In the genomic region with DNA sequence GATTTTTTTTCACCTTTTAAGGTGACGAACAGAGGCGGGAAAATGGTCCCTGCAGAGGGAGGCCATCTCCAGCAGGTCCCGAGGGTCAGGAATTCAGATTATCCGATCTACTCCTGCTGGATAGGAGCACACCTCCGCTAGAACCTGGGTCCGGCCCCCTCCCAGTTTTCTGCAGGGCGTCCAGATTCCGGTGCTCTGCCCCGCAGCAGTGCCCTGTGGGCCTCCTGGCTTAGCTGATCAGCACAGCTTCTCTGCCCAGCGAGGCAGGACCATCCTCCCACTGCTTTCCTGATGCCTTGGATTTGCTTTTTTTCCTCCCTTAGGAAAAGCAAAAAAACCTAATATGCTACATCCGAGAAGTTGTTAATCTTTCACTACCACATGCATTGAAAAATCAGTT, we compare ENCODE assay signal across 13 cellular contexts. TPM values are rescaled to one million over a fixed set of nuclear protein-coding genes. Genes with fewer than 3 reads are reported as not detected.
A peak's percentile ranks its signal among the peaks of the same experiment; 100 is the strongest.
DNase-seq lines count a peak whose midpoint lies in the region; ATAC-seq and TF ChIP-seq lines count a peak whose summit lies in the region.
"Had no signal": no experiment of that assay in that cellular context is flagged by ENCODE, and none has a peak within 500 bp of the region (broad histone marks: within the 10 kb centered on the region; RNA-seq: fewer than 3 reads in every experiment).

No MANE protein-coding gene starts in this region.

- H2BK15ac ChIP-seq in IMR-90 (ENCODE audit: low read depth, low read length), result no peak overlapping the region

- H3K4me3 ChIP-seq in IMR-90 (ENCODE audit: insufficient read depth, low read depth, low read length), result peak overlapping the region; percentile 60

- H3K14ac ChIP-seq in IMR-90 (replicated peaks; ENCODE audit: low read depth, low read length), result 0 out of 2 replicates have a peak overlapping the region, but pooled peaks have one; percentile 4

- intact Hi-C loops in CD14-positive monocyte (cut with micrococcal nuclease) (loop anchor here in 1 of 2 donors (10.0 kb wide), 1 partner anchor 208 kb away; no protein-coding TSS in a partner anchor), IMR-90 (cut with micrococcal nuclease) (loop anchor here (5.0 kb wide), 2 partner anchors 215 to 650 kb away; no protein-coding TSS in a partner anchor)

- in situ Hi-C loops in IMR-90 (cut with MboI; ENCODE audit: low sequenced_read_pairs), result loop anchor here (25.0 kb wide), 1 partner anchor 505 kb away; no protein-coding TSS in a partner anchor

- no peak for TF ChIP-seq POLR2A in IMR-90 (IDR thresholded peaks at IDR 0.05; ENCODE audit: low read depth, low read length)

- H2AFZ ChIP-seq in IMR-90 (replicated peaks; ENCODE audit: low read length, poor library complexity), result no peak overlapping the region

- 0 out of 2 replicates have a peak overlapping the region, but pooled peaks have one; percentile 6 for H3K23ac ChIP-seq in IMR-90 (ENCODE audit: low read depth, low read length)

- TF ChIP-seq RAD21 in IMR-90 (IDR thresholded peaks at IDR 0.05; ENCODE audit: low read length), result no peak

- no peaks in the 10 kb centered on the region for H3K9me1 ChIP-seq in IMR-90 (ENCODE audit: insufficient read depth, low read length)

- DNase-seq in CD14-positive monocyte (ENCODE audit: low spot score), result no peak
- DNase-seq in IMR-90, result no peak
- peak; percentile 20 for DNase-seq in nephron progenitor cell
- no peak for DNase-seq in effector memory CD8-positive, alpha-beta T cell
- DNase-seq in GM19238 (ENCODE audit: insufficient read length, low spot score), result no peak
- DNase-seq in stimulated activated CD4-positive, alpha-beta T cell treated with anti-CD3 and anti-CD28 coated beads, Interleukin-12 subunit alpha, Interleukin-12 subunit beta, amount 100 ng/mL, for 4 hours, result no peak
- DNase-seq: anterior cingulate cortex; NCI-H1694 treated with DMSO at 0.1 percent for 48 hours; stimulated activated naive B cell treated with anti-CD40 and anti-IgM and Interleukin-4, amounts not matched to agents 10 μg/mL and 1 μg/mL and 100 μg/mL, for 72 hours had no signal

- CTCF ChIA-PET in IMR-90 (lab: Yijun Ruan, JAX), result no interaction called here

- 0 out of 2 replicates have a peak overlapping the region, but pooled peaks have one; percentile 18 for H3K56ac ChIP-seq in IMR-90 (ENCODE audit: extremely low read depth, insufficient read depth, low read length)

- TF ChIP-seq CTCF in CD14-positive monocyte (IDR thresholded peaks at IDR 0.05) (no peak), IMR-90 (conservative IDR thresholded peaks at IDR 0.05; ENCODE audit: low read depth, low read length) (no peak), brain (conservative IDR thresholded peaks at IDR 0.05) (no peak), nephron progenitor cell (IDR thresholded peaks at IDR 0.05) (no peak)

- H3K9me3 Mint-ChIP-seq in CD14-positive monocyte, result peaks cover 0 to 21% (median 10%) of the 10 kb centered on the region in 7 donors
- peaks cover 0 to 4% (median 4%) of the 10 kb centered on the region in 5 experiments for H3K9me3 Mint-ChIP-seq in brain
- peaks cover 42% of the 10 kb centered on the region for H3K9me3 Mint-ChIP-seq in nephron progenitor cell
- H3K9me3 Mint-ChIP-seq in effector memory CD8-positive, alpha-beta T cell, result no peaks in the 10 kb centered on the region
- H3K9me3 Mint-ChIP-seq: stimulated activated naive B cell treated with anti-CD40 and anti-IgM and Interleukin-4, amounts not matched to agents 10 μg/mL and 1 μg/mL and 100 μg/mL, for 72 hours had no signal

- BruUV-seq in IMR-90 (replicated peaks; lab: Mats Ljungman, UMichigan), result no TSS peak

- H2BK5ac ChIP-seq in IMR-90 (ENCODE audit: low read depth, low read length, poor library complexity, severe bottlenecking), result no peak overlapping the region

- no peak overlapping the region for H2AK5ac ChIP-seq in IMR-90 (ENCODE audit: low read depth, low read length)

- peak overlapping the region; percentile 90 for H3K4me2 ChIP-seq in IMR-90 (ENCODE audit: low read depth, low read length)

- ATAC-seq in IMR-90 (ENCODE audit: low read depth) (no peak), HG03571 (IDR thresholded peaks at IDR 0.05; ENCODE audit: unreplicated experiment) (no peak)
- no peak for ATAC-seq in effector memory CD8-positive, alpha-beta T cell (replicated peaks)
- ATAC-seq: Panc1; stimulated activated naive B cell treated with anti-CD40 and anti-IgM and Interleukin-4, amounts not matched to agents 10 μg/mL and 1 μg/mL and 100 μg/mL, for 72 hours had no signal

- H3K4me1 ChIP-seq in IMR-90 (ENCODE audit: control insufficient read depth, insufficient read depth, low read length), result peaks cover 7% of the 10 kb centered on the region

- H3K4me1 Mint-ChIP-seq in CD14-positive monocyte, result peaks cover 39% of the 10 kb centered on the region
- H3K4me1 Mint-ChIP-seq in brain, result peaks cover 79% of the 10 kb centered on the region
- peaks cover 55% of the 10 kb centered on the region for H3K4me1 Mint-ChIP-seq in nephron progenitor cell
- peaks cover 25% of the 10 kb centered on the region in 2 donors for H3K4me1 Mint-ChIP-seq in effector memory CD8-positive, alpha-beta T cell (ENCODE audit: low read depth in 2 of 2)

- peaks cover 10 to 22% of the 10 kb centered on the region in 2 experiments; a peak in 3 of 4 replicates for H3K79me1 ChIP-seq in IMR-90 (ENCODE audit: low read depth in 1 of 2, low read length in 2 of 2)

- dilution Hi-C loops in IMR-90 (cut with HindIII; ENCODE audit: low sequenced_read_pairs, unreplicated experiment), result no loop called here

- H4K20me1 ChIP-seq in IMR-90 (ENCODE audit: insufficient read depth, low read length), result peaks cover 22% of the 10 kb centered on the region

- H3K27me3 Mint-ChIP-seq in CD14-positive monocyte (ENCODE audit: low read depth in 3 of 3) (peaks cover 0 to 42% (median 2%) of the 10 kb centered on the region in 3 donors), brain (no peaks in the 10 kb centered on the region), nephron progenitor cell (ENCODE audit: low read depth, poor library complexity) (no peaks in the 10 kb centered on the region)
- H3K27me3 Mint-ChIP-seq in effector memory CD8-positive, alpha-beta T cell, result no peaks in the 10 kb centered on the region

- peak overlapping the region; percentile 11 for H3K27ac ChIP-seq in IMR-90 (ENCODE audit: insufficient read depth, low read length)
- H3K27ac ChIP-seq: skin epidermis had no signal

- H4K91ac ChIP-seq in IMR-90 (ENCODE audit: insufficient read depth, low read depth, low read length), result no peak overlapping the region

- no peak overlapping the region for H4K5ac ChIP-seq in IMR-90 (ENCODE audit: low read depth, low read length)

- 34% methylated on average over 5 of the region's 11 CpGs; no CpG with 5 or more reads in 1 of the 2 experiments for WGBS in IMR-90 (ENCODE audit: extremely low coverage in 2 of 2, insufficient read length in 1 of 2), 2 experiments

- H2AK9ac ChIP-seq in IMR-90 (replicated peaks; ENCODE audit: low read depth, low read length, poor library complexity), result peak overlapping the region; percentile 79

- H3K27me3 ChIP-seq in IMR-90 (ENCODE audit: control insufficient read depth, insufficient read depth, low read length), result no peaks in the 10 kb centered on the region

- peak overlapping the region; percentile 83; the same call in 1 of the 2 replicates for H3K4ac ChIP-seq in IMR-90 (ENCODE audit: low read depth, low read length)

- no peak overlapping the region for H2BK120ac ChIP-seq in IMR-90 (ENCODE audit: low read depth, low read length)

- no peak overlapping the region for H2BK20ac ChIP-seq in IMR-90 (ENCODE audit: low read depth, low read length)

- H3K27ac Mint-ChIP-seq in CD14-positive monocyte (no peak overlapping the region), brain (peak overlapping the region in 3 of 5 experiments; percentile 72 to 93 (median 91)), nephron progenitor cell (no peak overlapping the region)
- no peak overlapping the region for H3K27ac Mint-ChIP-seq in effector memory CD8-positive, alpha-beta T cell
- H3K27ac Mint-ChIP-seq: stimulated activated naive B cell treated with anti-CD40 and anti-IgM and Interleukin-4, amounts not matched to agents 10 μg/mL and 1 μg/mL and 100 μg/mL, for 72 hours had no signal

- POLR2A ChIA-PET in IMR-90 (lab: Charles Lee; ENCODE audit: unreplicated experiment), result no interaction called here

- peaks cover 1% of the 10 kb centered on the region for H3K36me3 ChIP-seq in IMR-90 (ENCODE audit: control insufficient read depth, insufficient read depth, low read length)

- no peak overlapping the region for H3K18ac ChIP-seq in IMR-90 (ENCODE audit: low read depth, low read length)

- no peak overlapping the region; a peak in 1 of 4 replicates for H4K8ac ChIP-seq in IMR-90 (ENCODE audit: low read depth in 2 of 2, low read length in 2 of 2)

- H3K4me3 Mint-ChIP-seq in CD14-positive monocyte (peak overlapping the region; percentile 30 to 79), brain (peak overlapping the region; percentile 86 to 96 (median 93)), nephron progenitor cell (peak overlapping the region; percentile 87)
- peak overlapping the region in 1 of 2 donors; percentile 62 for H3K4me3 Mint-ChIP-seq in effector memory CD8-positive, alpha-beta T cell

- H3K36me3 Mint-ChIP-seq in CD14-positive monocyte (peaks cover 27 to 42% of the 10 kb centered on the region in 2 donors), brain (peaks cover 47% of the 10 kb centered on the region), nephron progenitor cell (ENCODE audit: low read depth) (peaks cover 32% of the 10 kb centered on the region)
- peaks cover 27% of the 10 kb centered on the region for H3K36me3 Mint-ChIP-seq in effector memory CD8-positive, alpha-beta T cell (ENCODE audit: insufficient read depth)

- peak overlapping the region; percentile 94 for H3K9ac ChIP-seq in IMR-90 (ENCODE audit: low read depth, low read length)

- H3K9me3 ChIP-seq in IMR-90 (ENCODE audit: control insufficient read depth, insufficient read depth, low read length), result no peaks in the 10 kb centered on the region

TF ChIP-seq in IMR-90, 13 proteins besides CTCF, POLR2A, EP300 and RAD21 (continues in another document):
- TF ChIP-seq, protein P1, sequence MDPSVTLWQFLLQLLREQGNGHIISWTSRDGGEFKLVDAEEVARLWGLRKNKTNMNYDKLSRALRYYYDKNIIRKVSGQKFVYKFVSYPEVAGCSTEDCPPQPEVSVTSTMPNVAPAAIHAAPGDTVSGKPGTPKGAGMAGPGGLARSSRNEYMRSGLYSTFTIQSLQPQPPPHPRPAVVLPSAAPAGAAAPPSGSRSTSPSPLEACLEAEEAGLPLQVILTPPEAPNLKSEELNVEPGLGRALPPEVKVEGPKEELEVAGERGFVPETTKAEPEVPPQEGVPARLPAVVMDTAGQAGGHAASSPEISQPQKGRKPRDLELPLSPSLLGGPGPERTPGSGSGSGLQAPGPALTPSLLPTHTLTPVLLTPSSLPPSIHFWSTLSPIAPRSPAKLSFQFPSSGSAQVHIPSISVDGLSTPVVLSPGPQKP (IDR thresholded peaks at IDR 0.05; ENCODE audit: borderline replicate concordance, low read depth, low read length), result no peak
- no peak for TF ChIP-seq BHLHE40 (IDR thresholded peaks at IDR 0.05; ENCODE audit: low read depth, low read length)

RNA-seq across cellular contexts. Expression of a gene that starts 2.3 kb away (rescaled TPM):
- 10 to 100 TPM; 12.5 to 13.8 TPM for polyA plus RNA-seq in CD14-positive monocyte
- total RNA-seq in IMR-90 (2012; rRNA removed), result 20.8 and 21.1 TPM in 2 replicates
- 11.5 and 16.2 TPM in 2 replicates for polyA plus RNA-seq in IMR-90 (2012; rRNA removed)
- polyA plus RNA-seq in IMR-90 (2012; cell fraction: cytosol; rRNA removed), result 11.7 and 12.3 TPM in 2 replicates
- polyA plus RNA-seq in IMR-90 (2012; cell fraction: nucleus; rRNA removed; ENCODE audit: low replicate concordance), result 18.6 and 30.7 TPM in 2 replicates
- polyA plus RNA-seq in brain (ENCODE audit: insufficient read depth, low read depth, low replicate concordance), result 36.3 TPM

Comparison
In these comparisons a context has a peak if more than half of its experiments do, and no peak if none do; other contexts are left out.
1. H3K27ac Mint-ChIP-seq: peak in brain (3 of 5); none in CD14-positive monocyte (0 of 7), nephron progenitor cell (single experiment) and effector memory CD8-positive, alpha-beta T cell (0 of 2).